ENCODE assay signal across 26 cellular contexts in the genomic region with DNA sequence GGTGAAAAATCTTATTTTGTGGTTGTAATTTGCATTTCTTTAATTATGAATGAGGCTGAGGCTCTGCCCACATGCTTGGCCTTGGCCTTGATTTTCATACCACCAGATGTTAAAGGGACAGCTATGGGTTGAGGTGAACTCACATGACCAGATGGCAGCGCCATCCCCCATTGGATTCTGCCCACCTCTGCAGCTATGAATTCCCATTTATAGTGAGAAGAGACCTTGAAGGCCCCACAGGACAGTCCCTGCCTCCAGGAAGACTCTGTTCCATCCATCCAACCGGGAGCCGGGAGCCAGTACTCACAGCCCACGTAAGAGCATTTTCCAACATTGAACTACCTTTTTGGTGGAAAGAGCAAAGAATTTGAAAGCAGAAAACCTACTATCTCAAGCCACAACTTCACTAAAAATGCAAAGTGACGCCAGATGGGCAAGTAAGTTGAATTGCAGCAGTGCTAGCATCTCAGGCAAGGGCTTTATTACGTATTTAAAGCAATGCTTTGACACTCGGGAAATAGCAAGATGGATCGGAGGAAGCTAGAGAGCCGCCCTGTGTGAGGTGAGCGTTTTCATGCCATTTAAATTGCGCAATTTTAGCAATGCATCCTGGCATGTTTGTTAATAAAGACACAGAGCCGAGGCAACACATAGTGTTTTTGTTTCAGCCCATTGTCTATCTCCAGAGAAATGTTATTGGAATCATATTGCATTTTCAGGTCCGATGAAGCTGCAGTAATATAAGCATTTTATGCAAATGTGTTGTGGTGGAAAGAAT.
DNase-seq lines count a peak whose midpoint lies in the region; ATAC-seq and TF ChIP-seq lines count a peak whose summit lies in the region.
"Had no signal": no experiment of that assay in that cellular context is flagged by ENCODE, and none has a peak within 500 bp of the region (broad histone marks: within the 10 kb centered on the region; RNA-seq: fewer than 3 reads in every experiment).

No MANE protein-coding gene starts in this region.

- 77 to 84% methylated on average over 13 of the region's 13 CpGs for WGBS in heart right ventricle, 2 donors

- ATAC-seq in heart right ventricle, result no peak
- no peak for ATAC-seq in HG03039 (IDR thresholded peaks at IDR 0.05; ENCODE audit: unreplicated experiment)
- ATAC-seq in GM18861 (IDR thresholded peaks at IDR 0.05; ENCODE audit: unreplicated experiment), result no peak
- ATAC-seq: activated CD4-positive, alpha-beta T cell treated with anti-CD3 and anti-CD28 coated beads for 36 hours; activated CD8-positive, alpha-beta T cell treated with anti-CD3 and anti-CD28 coated beads, Interleukin-2, amount 10 ng/mL, durations not matched to agents 7 days and 5 days; activated naive CD4-positive, alpha-beta T cell treated with anti-CD3 and anti-CD28 coated beads, Interleukin-2, amount 50 U/mL, for 72 hours; CD8-positive, alpha-beta T cell; gastrocnemius medialis; left colon; stimulated activated memory B cell treated with anti-CD40 and anti-IgM and Interleukin-4, amounts not matched to agents 10 μg/mL and 1 μg/mL and 100 μg/mL, for 72 hours had no signal

- intact Hi-C loops in cardiac septum (cut with DNase I) (loop anchor here (5.0 kb wide), 1 partner anchor 37 kb away; no protein-coding TSS in a partner anchor), heart right ventricle (cut with DNase I) (no loop called here)

- H3K27ac ChIP-seq in heart right ventricle, result no peak overlapping the region
- H3K27ac ChIP-seq: gastrocnemius medialis, SJCRH30 had no signal

- H3K9me3 ChIP-seq in heart right ventricle, result no peaks in the 10 kb centered on the region
- H3K9me3 ChIP-seq: BE2C, gastrocnemius medialis, SJCRH30 had no signal

- TF ChIP-seq CTCF in heart right ventricle (IDR thresholded peaks at IDR 0.05), result no peak

- no peaks in the 10 kb centered on the region for H3K36me3 ChIP-seq in heart right ventricle
- H3K36me3 ChIP-seq: BE2C, gastrocnemius medialis, SJCRH30 had no signal

- H3K4me1 ChIP-seq in heart right ventricle, result peaks cover 0 to 17% (median 6%) of the 10 kb centered on the region in 9 donors

- DNase-seq in cardiac septum (ENCODE audit: low spot score), result peak; percentile 14
- no peak for DNase-seq in heart right ventricle
- DNase-seq in NOMO-1 (lab: John Stamatoyannopoulos, UW; ENCODE audit: unreplicated experiment in 2 of 2), result peak; percentile 28 to 66
- peak; percentile 19 for DNase-seq in inferior parietal cortex (ENCODE audit: extremely low spot score)
- DNase-seq in GM03348 (ENCODE audit: low spot score), result no peak
- DNase-seq in AG08395 (ENCODE audit: low spot score), result no peak
- DNase-seq: activated CD4-positive, alpha-beta T cell treated with anti-CD3 and anti-CD28 coated beads for 36 hours; activated CD8-positive, alpha-beta T cell treated with anti-CD3 and anti-CD28 coated beads, Interleukin-2, amount 10 ng/mL, durations not matched to agents 7 days and 5 days; BE2C; CD8-positive, alpha-beta T cell; gastrocnemius medialis; hippocampal formation; left colon; mammary epithelial cell; NCI-H1105 treated with DMSO at 0.1 percent for 48 hours; NCI-H187 treated with DMSO at 0.1 percent for 48 hours; NCI-H2171 treated with DMSO at 0.1 percent for 48 hours; NCI-H510A treated with DMSO at 0.1 percent for 48 hours; nephron progenitor cell; SJCRH30; stimulated activated CD4-positive, alpha-beta T cell treated with anti-CD3 and anti-CD28 coated beads, Interleukin-15, amount 100 ng/mL, for 24 hours; SW 1271 had no signal

- peaks cover 0 to 3% (median 0%) of the 10 kb centered on the region in 7 donors for H3K27me3 ChIP-seq in heart right ventricle
- H3K27me3 ChIP-seq: BE2C had no signal

- H3K4me3 ChIP-seq in heart right ventricle, result no peak overlapping the region
- H3K4me3 ChIP-seq: gastrocnemius medialis, SJCRH30 had no signal

Comparison
In these comparisons a context has a peak if more than half of its experiments do, and no peak if none do; other contexts are left out.
1. DNase-seq: peak in cardiac septum (single experiment), NOMO-1 (2 of 2) and inferior parietal cortex (single experiment); none in heart right ventricle (0 of 2), GM03348 (single experiment) and AG08395 (single experiment).